Comparison of ENCODE assay signal across 2 cellular contexts in the genomic region with DNA sequence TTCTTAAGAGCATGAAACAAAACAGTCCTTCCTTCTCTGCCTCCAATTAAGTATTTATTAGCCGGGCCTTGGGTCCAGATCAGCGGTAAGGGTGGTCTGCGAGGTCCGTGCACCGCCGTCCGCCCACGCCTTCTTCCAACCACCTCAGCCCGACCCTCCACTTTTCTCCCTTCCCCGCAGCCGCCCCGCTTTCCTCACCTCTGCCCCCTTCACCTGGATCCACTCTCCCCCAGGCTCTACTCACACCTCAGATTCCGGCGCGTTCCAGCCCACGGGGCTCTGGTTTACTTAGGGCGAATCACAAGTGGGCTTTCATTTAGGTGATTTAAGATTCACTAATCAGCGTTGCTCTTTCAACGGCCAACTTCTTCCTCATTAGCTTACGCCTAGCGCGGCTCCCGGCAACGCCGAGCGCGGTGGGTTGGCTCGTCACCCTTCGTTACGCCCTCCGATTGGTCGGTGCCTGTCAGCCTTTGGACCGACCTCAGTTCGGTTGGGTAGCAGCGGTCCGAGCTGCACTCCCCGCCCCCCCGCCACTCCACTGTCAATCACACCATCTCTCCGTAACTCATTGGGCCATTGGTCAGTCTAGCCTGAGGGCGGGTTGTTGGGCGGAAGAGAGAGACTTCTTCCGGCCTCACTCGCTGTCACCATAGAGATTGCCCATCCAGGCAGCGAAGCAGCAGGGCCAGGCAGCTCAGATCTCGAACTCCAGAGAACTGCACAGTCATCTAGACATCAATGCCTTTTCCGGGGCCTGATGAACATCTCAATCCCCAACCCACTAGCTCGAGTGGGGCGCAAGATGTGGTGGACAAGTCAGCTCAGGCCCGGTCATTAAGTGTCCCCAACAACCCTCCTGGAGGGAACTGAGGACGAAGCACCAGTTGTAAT.
A peak's percentile ranks its signal among the peaks of the same experiment; 100 is the strongest.
TF ChIP-seq lines count a peak whose summit lies in the region.

A gene (minus strand): TSS at position 286 of the 894 bp plus-strand sequence. CDS start 9,385 bp downstream, outside the sequence.

TF ChIP-seq in IMR-90, 13 proteins besides CTCF, POLR2A, EP300 and RAD21:
- no peak for TF ChIP-seq BHLHE40 (IDR thresholded peaks at IDR 0.05; ENCODE audit: low read depth, low read length)
- no peak for TF ChIP-seq SMC3 (IDR thresholded peaks at IDR 0.05; ENCODE audit: low read depth, low read length)
- peak; percentile 60; the same call in 1 of the 2 replicates for TF ChIP-seq FOS (IDR thresholded peaks at IDR 0.05; ENCODE audit: low read depth, low read length)
- TF ChIP-seq MAFK (IDR thresholded peaks at IDR 0.05; ENCODE audit: low read depth, low read length): no peak
- TF ChIP-seq RFX5 (IDR thresholded peaks at IDR 0.05; ENCODE audit: low read depth, low read length): peak; percentile 59; the same call in 1 of the 2 replicates
- peak; percentile 93 for TF ChIP-seq MAZ (IDR thresholded peaks at IDR 0.05; ENCODE audit: borderline replicate concordance, low read depth, low read length)
- TF ChIP-seq, protein P1, sequence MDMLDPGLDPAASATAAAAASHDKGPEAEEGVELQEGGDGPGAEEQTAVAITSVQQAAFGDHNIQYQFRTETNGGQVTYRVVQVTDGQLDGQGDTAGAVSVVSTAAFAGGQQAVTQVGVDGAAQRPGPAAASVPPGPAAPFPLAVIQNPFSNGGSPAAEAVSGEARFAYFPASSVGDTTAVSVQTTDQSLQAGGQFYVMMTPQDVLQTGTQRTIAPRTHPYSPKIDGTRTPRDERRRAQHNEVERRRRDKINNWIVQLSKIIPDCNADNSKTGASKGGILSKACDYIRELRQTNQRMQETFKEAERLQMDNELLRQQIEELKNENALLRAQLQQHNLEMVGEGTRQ (IDR thresholded peaks at IDR 0.05; ENCODE audit: low read depth, low read length): no peak
- TF ChIP-seq NFE2L2 (IDR thresholded peaks at IDR 0.05; ENCODE audit: low read depth, low read length): peak; percentile 69

TF ChIP-seq in endothelial cell of umbilical vein, 7 proteins besides CTCF, POLR2A, EP300 and RAD21:
- TF ChIP-seq, protein P2, sequence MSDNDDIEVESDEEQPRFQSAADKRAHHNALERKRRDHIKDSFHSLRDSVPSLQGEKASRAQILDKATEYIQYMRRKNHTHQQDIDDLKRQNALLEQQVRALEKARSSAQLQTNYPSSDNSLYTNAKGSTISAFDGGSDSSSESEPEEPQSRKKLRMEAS (IDR thresholded peaks at IDR 0.05; ENCODE audit: insufficient read depth, insufficient read length): no peak
- TF ChIP-seq EZH2 (IDR thresholded peaks at IDR 0.05; ENCODE audit: borderline replicate concordance, low read depth, low read length, severe bottlenecking): no peak
- no peak for TF ChIP-seq MYC (IDR thresholded peaks at IDR 0.05; ENCODE audit: low read depth, low read length)
- no peak for TF ChIP-seq GATA2 (IDR thresholded peaks at IDR 0.05; ENCODE audit: insufficient read depth, insufficient read length, low read depth, low read length)
- TF ChIP-seq POLR2AphosphoS5 (IDR thresholded peaks at IDR 0.05; ENCODE audit: insufficient read depth, low read depth, low read length): no peak
- TF ChIP-seq FOS (IDR thresholded peaks at IDR 0.05; ENCODE audit: borderline replicate concordance, insufficient read depth, low read length): no peak
- TF ChIP-seq JUN (IDR thresholded peaks at IDR 0.05; ENCODE audit: borderline replicate concordance, insufficient read depth, insufficient read length, low read depth): no peak
